In genomic region chr17:17050346-17051345, GRCh38 we compare ENCODE assay signal across 1 cellular context.
TF ChIP-seq lines count a peak whose summit lies in the region.

No MANE protein-coding gene starts in this region.

TF ChIP-seq in GM12878, 131 proteins besides CTCF, POLR2A, EP300 and RAD21 (continued from another document):
- no peak for TF ChIP-seq E2F4 (IDR thresholded peaks at IDR 0.05; ENCODE audit: low read depth, low read length)
- TF ChIP-seq ZSCAN29 (IDR thresholded peaks at IDR 0.05): no peak
- TF ChIP-seq MYB (IDR thresholded peaks at IDR 0.05; ENCODE audit: borderline replicate concordance, low read depth, low read length): no peak
- no peak for TF ChIP-seq RELA (IDR thresholded peaks at IDR 0.05; ENCODE audit: borderline replicate concordance, partially characterized antibody)
- no peak for TF ChIP-seq RBBP5 (conservative IDR thresholded peaks at IDR 0.05)
- TF ChIP-seq EED (IDR thresholded peaks at IDR 0.05; ENCODE audit: low read depth): no peak
- TF ChIP-seq ASH2L (IDR thresholded peaks at IDR 0.05; ENCODE audit: borderline replicate concordance, low read depth): no peak
- TF ChIP-seq TCF7 (IDR thresholded peaks at IDR 0.05; ENCODE audit: borderline replicate concordance): no peak
